Comparison of ENCODE assay signal across 1 cellular context in genomic region chr11:117072517-117073218, GRCh38.
TF ChIP-seq lines count a peak whose summit lies in the region.

No MANE protein-coding gene starts in this region.

TF ChIP-seq in H1, 55 proteins besides CTCF, POLR2A, EP300 and RAD21:
- no peak for TF ChIP-seq RFX5 (IDR thresholded peaks at IDR 0.05; ENCODE audit: borderline replicate concordance, low read depth, low read length)
- TF ChIP-seq RBBP5 (IDR thresholded peaks at IDR 0.05; ENCODE audit: borderline replicate concordance, low read depth, low read length): no peak
- TF ChIP-seq TAF1 (IDR thresholded peaks at IDR 0.05; ENCODE audit: low read depth, low read length): no peak
- no peak for TF ChIP-seq SIRT6 (IDR thresholded peaks at IDR 0.05; ENCODE audit: low read length)
- peak; percentile 33; the same call in 1 of the 2 replicates for TF ChIP-seq JUND (IDR thresholded peaks at IDR 0.05; ENCODE audit: low read length)
- no peak for TF ChIP-seq GABPA (IDR thresholded peaks at IDR 0.05; ENCODE audit: borderline replicate concordance, insufficient read depth, low read length)
- peak; percentile 94 for TF ChIP-seq BACH1 (IDR thresholded peaks at IDR 0.05; ENCODE audit: low read length)
- no peak for TF ChIP-seq CBX8 (IDR thresholded peaks at IDR 0.05; ENCODE audit: borderline replicate concordance, low read depth, low read length)
- no peak for TF ChIP-seq GTF2F1 (IDR thresholded peaks at IDR 0.05; ENCODE audit: borderline replicate concordance, low read depth, low read length)
- TF ChIP-seq YY1 (IDR thresholded peaks at IDR 0.05; ENCODE audit: low read depth, low read length): no peak
- no peak for TF ChIP-seq FOSL1 (IDR thresholded peaks at IDR 0.05; ENCODE audit: insufficient read depth, low read depth, low read length)
- TF ChIP-seq USF2 (IDR thresholded peaks at IDR 0.05; ENCODE audit: low read length): no peak
- no peak for TF ChIP-seq NRF1 (IDR thresholded peaks at IDR 0.05; ENCODE audit: low read depth, low read length)
- TF ChIP-seq JUN (IDR thresholded peaks at IDR 0.05; ENCODE audit: low read depth, low read length): 0 out of 2 replicates have a peak, but pooled peaks have one; percentile 23
- TF ChIP-seq SIX5 (IDR thresholded peaks at IDR 0.05; ENCODE audit: low read depth, low read length): no peak
- TF ChIP-seq HDAC6 (IDR thresholded peaks at IDR 0.05; ENCODE audit: low read depth, low read length): no peak
- no peak for TF ChIP-seq POU5F1 (IDR thresholded peaks at IDR 0.05; ENCODE audit: low read depth, low read length)
- peak; percentile 68 for TF ChIP-seq MAFK (IDR thresholded peaks at IDR 0.05; ENCODE audit: low read depth, low read length)
- TF ChIP-seq SAP30 (IDR thresholded peaks at IDR 0.05; ENCODE audit: insufficient read depth, insufficient replicate concordance, low read length): no peak
- no peak for TF ChIP-seq TAF7 (optimal IDR thresholded peaks at IDR 0.05; ENCODE audit: borderline replicate concordance, low read depth, low read length)
- no peak for TF ChIP-seq HDAC2 (IDR thresholded peaks at IDR 0.05; ENCODE audit: borderline replicate concordance in 1 of 2, low read depth in 2 of 2, low read length in 2 of 2)
- TF ChIP-seq CEBPB (IDR thresholded peaks at IDR 0.05; ENCODE audit: low read depth, low read length): peak; percentile 24; the same call in 1 of the 2 replicates
- TF ChIP-seq PHF8 (conservative IDR thresholded peaks at IDR 0.05; ENCODE audit: low read depth, low read length): no peak
- no peak for TF ChIP-seq SUZ12 (IDR thresholded peaks at IDR 0.05; ENCODE audit: low read length)
- TF ChIP-seq ZNF274 (IDR thresholded peaks at IDR 0.05; ENCODE audit: borderline replicate concordance, extremely low read depth, low read length): no peak
- TF ChIP-seq KDM5A (IDR thresholded peaks at IDR 0.05; ENCODE audit: low read length): no peak
- TF ChIP-seq CHD1 (IDR thresholded peaks at IDR 0.05; ENCODE audit: low read depth, low read length): no peak
- TF ChIP-seq ASH2L (IDR thresholded peaks at IDR 0.05; ENCODE audit: low read length): no peak
- TF ChIP-seq ATF3 (IDR thresholded peaks at IDR 0.05; ENCODE audit: insufficient read depth, low read depth, low read length): no peak
- TF ChIP-seq SP1 (IDR thresholded peaks at IDR 0.05; ENCODE audit: low read depth, low read length): no peak
- TF ChIP-seq RXRA (IDR thresholded peaks at IDR 0.05; ENCODE audit: insufficient read depth, low read depth, low read length): no peak
- no peak for TF ChIP-seq SP2 (IDR thresholded peaks at IDR 0.05; ENCODE audit: low read length)
- TF ChIP-seq CBX5 (IDR thresholded peaks at IDR 0.05; ENCODE audit: low read depth, low read length): no peak
- TF ChIP-seq CREB1 (IDR thresholded peaks at IDR 0.05): no peak
- no peak for TF ChIP-seq EZH2 (IDR thresholded peaks at IDR 0.05; ENCODE audit: low read depth, low read length, severe bottlenecking)
